Comparison of ENCODE assay signal across 28 cellular contexts in genomic region chr1:13817906-13818305, GRCh38.
"Had no signal": no experiment of that assay in that cellular context is flagged by ENCODE, and none has a peak within 500 bp of the region (broad histone marks: within the 10 kb centered on the region; RNA-seq: fewer than 3 reads in every experiment).

No MANE protein-coding gene starts in this region.

- H3K27ac ChIP-seq: left lung, lower lobe of right lung, pancreas, prostate gland, skin epidermis, stomach, testis, thyroid gland, transverse colon, upper lobe of left lung, vagina had no signal

- ATAC-seq: left cardiac atrium; left lung; lower lobe of right lung; naive thymus-derived CD8-positive, alpha-beta T cell; pancreas; right cardiac atrium; sciatic nerve; stimulated activated naive B cell treated with anti-CD40 and anti-IgM and Interleukin-4, amounts not matched to agents 10 μg/mL and 1 μg/mL and 100 μg/mL, for 72 hours; stimulated activated naive CD8-positive, alpha-beta T cell treated with anti-CD3 and anti-CD28 coated beads, Interleukin-15, Interleukin-2, amounts not matched to agents 100 U/mL and 50 U/mL, for 24 hours had no signal

- H3K36me3 ChIP-seq: pancreas, prostate gland, thyroid gland had no signal

- DNase-seq: kidney glomerular epithelial cell; left cardiac atrium; lower lobe of right lung; mammary epithelial cell; mesenchymal stem cell; nucleus accumbens; pancreas; retina; right cardiac atrium; stimulated activated CD4-positive, alpha-beta T cell treated with anti-CD3 and anti-CD28 coated beads, Interleukin-12 subunit alpha, Interleukin-12 subunit beta, amount 100 ng/mL, for 4 hours; stimulated activated CD4-positive, alpha-beta T cell treated with anti-CD3 and anti-CD28 coated beads, Interleukin-15, amount 100 ng/mL, for 24 hours; stimulated activated CD4-positive, alpha-beta T cell treated with anti-CD3 and anti-CD28 coated beads, Interleukin-2, amount 100 ng/mL, for 24 hours; stimulated activated CD4-positive, alpha-beta T cell treated with anti-CD3 and anti-CD28 coated beads, Interleukin-4, amount 100 ng/mL, for 1 hour; stimulated activated naive B cell treated with anti-CD40 and anti-IgM and Interleukin-4, amounts not matched to agents 10 μg/mL and 1 μg/mL and 100 μg/mL, for 72 hours; stimulated activated naive CD8-positive, alpha-beta T cell treated with anti-CD3 and anti-CD28 coated beads, Interleukin-15, Interleukin-2, amounts not matched to agents 100 U/mL and 50 U/mL, for 24 hours; stomach; testis; thyroid gland; transverse colon; upper lobe of left lung had no signal

- H3K27me3 ChIP-seq: left lung, pancreas, stomach, testis, thyroid gland, transverse colon, upper lobe of left lung, vagina had no signal

- H3K27me3 Mint-ChIP-seq: naive thymus-derived CD8-positive, alpha-beta T cell; stimulated activated naive B cell treated with anti-CD40 and anti-IgM and Interleukin-4, amounts not matched to agents 10 μg/mL and 1 μg/mL and 100 μg/mL, for 72 hours had no signal

- H3K9me3 Mint-ChIP-seq: naive thymus-derived CD8-positive, alpha-beta T cell; nephron; neural crest cell; stimulated activated naive B cell treated with anti-CD40 and anti-IgM and Interleukin-4, amounts not matched to agents 10 μg/mL and 1 μg/mL and 100 μg/mL, for 72 hours had no signal

- H3K9me3 ChIP-seq: left lung, lower lobe of right lung, pancreas, prostate gland, stomach, testis, thyroid gland, transverse colon, upper lobe of left lung, vagina had no signal

- H3K27ac Mint-ChIP-seq: nephron; stimulated activated naive B cell treated with anti-CD40 and anti-IgM and Interleukin-4, amounts not matched to agents 10 μg/mL and 1 μg/mL and 100 μg/mL, for 72 hours had no signal

- H3K4me1 Mint-ChIP-seq: nephron, neural crest cell had no signal

- H3K4me3 Mint-ChIP-seq: naive thymus-derived CD8-positive, alpha-beta T cell; nephron; neural crest cell; stimulated activated naive B cell treated with anti-CD40 and anti-IgM and Interleukin-4, amounts not matched to agents 10 μg/mL and 1 μg/mL and 100 μg/mL, for 72 hours had no signal

- H3K4me1 ChIP-seq: lower lobe of right lung, prostate gland, thyroid gland had no signal

- H3K4me3 ChIP-seq: left lung, lower lobe of right lung, pancreas, prostate gland, skin epidermis, stomach, testis, thyroid gland, transverse colon, upper lobe of left lung, vagina had no signal
